22 cellular contexts compared by ENCODE assay signal in the genomic region with DNA sequence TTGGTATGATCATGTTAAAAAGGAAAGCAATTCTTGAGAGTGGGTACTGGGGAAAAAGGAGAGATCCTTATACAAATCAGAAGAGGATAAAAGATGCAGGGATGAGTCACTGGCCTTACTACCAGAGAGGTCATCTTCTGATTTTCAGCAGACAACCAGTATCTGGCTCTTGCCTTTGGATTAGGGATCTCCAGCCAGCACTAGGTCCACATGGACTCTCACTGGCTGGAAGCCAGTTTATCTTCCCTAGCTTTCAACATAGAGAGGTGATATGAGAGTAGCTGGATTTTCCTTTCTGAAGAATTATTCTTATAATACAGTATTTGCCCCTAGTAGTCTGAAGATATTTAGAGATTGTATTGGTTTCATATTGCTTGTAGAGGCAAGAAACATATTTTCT. TPM values are rescaled to one million over a fixed set of nuclear protein-coding genes. Genes with fewer than 3 reads are reported as not detected.
DNase-seq lines count a peak whose midpoint lies in the region; ATAC-seq, FAIRE-seq and TF ChIP-seq lines count a peak whose summit lies in the region.
"Had no signal": no experiment of that assay in that cellular context is flagged by ENCODE, and none has a peak within 500 bp of the region (broad histone marks: within the 10 kb centered on the region; RNA-seq: fewer than 3 reads in every experiment).

No MANE protein-coding gene starts in this region.

- ATAC-seq in left cardiac atrium: peak; percentile 12 to 63
- no peak for ATAC-seq in heart left ventricle
- ATAC-seq: GM23338 had no signal

- no peaks in the 10 kb centered on the region for H3K36me3 Mint-ChIP-seq in immature natural killer cell
- no peaks in the 10 kb centered on the region for H3K36me3 Mint-ChIP-seq in activated naive CD8-positive, alpha-beta T cell treated with anti-CD3 and anti-CD28 coated beads for 36 hours

- TF ChIP-seq POLR2A in heart left ventricle (IDR thresholded peaks at IDR 0.05): no peak

- H3K4me2 ChIP-seq in MM.1S (ENCODE audit: low read depth, low read length): no peak overlapping the region
- H3K4me2 ChIP-seq: GM23338 had no signal

- H3K9me3 ChIP-seq in heart left ventricle (no peaks in the 10 kb centered on the region), small intestine (ENCODE audit: control insufficient read depth, low read depth) (no peaks in the 10 kb centered on the region), MM.1S (replicated peaks; ENCODE audit: insufficient read depth, low read length) (no peaks in the 10 kb centered on the region)
- H3K9me3 ChIP-seq: BE2C, HAP-1, Peyer's patch, SJSA1 had no signal

- H3K27ac Mint-ChIP-seq in immature natural killer cell: no peak overlapping the region
- no peak overlapping the region for H3K27ac Mint-ChIP-seq in activated naive CD8-positive, alpha-beta T cell treated with anti-CD3 and anti-CD28 coated beads for 36 hours
- H3K27ac Mint-ChIP-seq: GM23338 had no signal

- FAIRE-seq in small intestine (lab: Jason Lieb, UNC): no peak

- no peak for DNase-seq in left cardiac atrium
- DNase-seq in heart left ventricle: no peak
- peak; percentile 24 for DNase-seq in M059J (ENCODE audit: low read depth)
- DNase-seq in choroid plexus epithelial cell (ENCODE audit: low read depth): peak; percentile 4
- peak; percentile 20 for DNase-seq in small intestine
- DNase-seq in immature natural killer cell: no peak
- DNase-seq in activated naive CD8-positive, alpha-beta T cell treated with anti-CD3 and anti-CD28 coated beads for 36 hours: no peak
- DNase-seq in MM.1S: no peak
- DNase-seq: BE2C, GDM1, KG1, NCI-H1417 treated with DMSO at 0.1 percent for 48 hours, NCI-H187, NCI-H2107, Peyer's patch had no signal

- peaks cover 0 to 2% (median 0%) of the 10 kb centered on the region in 6 donors for H3K9me3 Mint-ChIP-seq in immature natural killer cell
- H3K9me3 Mint-ChIP-seq in activated naive CD8-positive, alpha-beta T cell treated with anti-CD3 and anti-CD28 coated beads for 36 hours: no peaks in the 10 kb centered on the region
- H3K9me3 Mint-ChIP-seq: GM23338 had no signal

- H3K79me2 ChIP-seq in MM.1S (ENCODE audit: low read length): no peaks in the 10 kb centered on the region

- no peak overlapping the region for H2AFZ ChIP-seq in MM.1S (ENCODE audit: low read length)
- H2AFZ ChIP-seq: GM23338 had no signal

- intact Hi-C loops in left cardiac atrium (cut with DNase I): no loop called here
- intact Hi-C loops in heart left ventricle (cut with DNase I): no loop called here

- H3K27me3 Mint-ChIP-seq in immature natural killer cell (ENCODE audit: low read depth in 3 of 3): peaks cover 5 to 17% (median 8%) of the 10 kb centered on the region in 3 donors
- H3K27me3 Mint-ChIP-seq in activated naive CD8-positive, alpha-beta T cell treated with anti-CD3 and anti-CD28 coated beads for 36 hours: peaks cover 13% of the 10 kb centered on the region

- no peak overlapping the region for H3K9ac ChIP-seq in MM.1S (ENCODE audit: low read length)

- no peaks in the 10 kb centered on the region for H3F3A ChIP-seq in MM.1S (ENCODE audit: insufficient read depth, low read length)

- no peak overlapping the region for H3K4me3 Mint-ChIP-seq in immature natural killer cell
- no peak overlapping the region for H3K4me3 Mint-ChIP-seq in activated naive CD8-positive, alpha-beta T cell treated with anti-CD3 and anti-CD28 coated beads for 36 hours
- H3K4me3 Mint-ChIP-seq: GM23338 had no signal

- no peaks in the 10 kb centered on the region for H3K9me2 ChIP-seq in MM.1S (replicated peaks; ENCODE audit: insufficient read depth, low read length)

- H3K4me3 ChIP-seq in heart left ventricle (no peak overlapping the region), choroid plexus epithelial cell (ENCODE audit: low read depth, low read length) (no peak overlapping the region), small intestine (ENCODE audit: low read depth in 1 of 2, low read length in 2 of 2) (no peak overlapping the region), MM.1S (ENCODE audit: low read length) (no peak overlapping the region)
- H3K4me3 ChIP-seq: GM23338, HAP-1, Peyer's patch, SJSA1 had no signal

- no peaks in the 10 kb centered on the region for H3K4me1 Mint-ChIP-seq in immature natural killer cell
- H3K4me1 Mint-ChIP-seq in activated naive CD8-positive, alpha-beta T cell treated with anti-CD3 and anti-CD28 coated beads for 36 hours: no peaks in the 10 kb centered on the region

- H3K27ac ChIP-seq in heart left ventricle: no peak overlapping the region
- no peak overlapping the region for H3K27ac ChIP-seq in small intestine (ENCODE audit: low read depth in 1 of 2, low read length in 1 of 2)
- no peak overlapping the region for H3K27ac ChIP-seq in MM.1S (ENCODE audit: low read length)
- H3K27ac ChIP-seq: HL-60, Peyer's patch, SJSA1 had no signal

- H3K36me3 ChIP-seq in heart left ventricle: no peaks in the 10 kb centered on the region
- no peaks in the 10 kb centered on the region for H3K36me3 ChIP-seq in small intestine (ENCODE audit: control insufficient read depth in 2 of 2, insufficient read depth in 2 of 2, low read length in 2 of 2)
- no peaks in the 10 kb centered on the region for H3K36me3 ChIP-seq in MM.1S (replicated peaks; ENCODE audit: insufficient read depth, low read length)
- H3K36me3 ChIP-seq: BE2C, HAP-1, Peyer's patch, SJSA1 had no signal

- TF ChIP-seq CTCF in heart left ventricle (IDR thresholded peaks at IDR 0.05) (no peak), choroid plexus epithelial cell (conservative IDR thresholded peaks at IDR 0.05; ENCODE audit: low read depth, low read length) (no peak), MM.1S (IDR thresholded peaks at IDR 0.05; ENCODE audit: low read length) (no peak)

- H3K4me1 ChIP-seq in heart left ventricle: no peaks in the 10 kb centered on the region
- H3K4me1 ChIP-seq in small intestine (ENCODE audit: control insufficient read depth in 2 of 2, insufficient read depth in 1 of 2, low read depth in 1 of 2, low read length in 1 of 2): peaks cover 0 to 4% of the 10 kb centered on the region in 2 donors
- no peaks in the 10 kb centered on the region for H3K4me1 ChIP-seq in MM.1S (ENCODE audit: low read length)
- H3K4me1 ChIP-seq: BE2C, HAP-1, Peyer's patch, SJSA1 had no signal

- H4K20me1 ChIP-seq in MM.1S (ENCODE audit: insufficient read depth, low read length): no peaks in the 10 kb centered on the region

- H3K27me3 ChIP-seq in heart left ventricle (peaks cover 0 to 24% (median 0%) of the 10 kb centered on the region in 9 donors), small intestine (ENCODE audit: control insufficient read depth in 2 of 2, insufficient read depth in 2 of 2, low read length in 2 of 2) (no peaks in the 10 kb centered on the region), MM.1S (replicated peaks; ENCODE audit: insufficient read depth, low read length) (no peaks in the 10 kb centered on the region)
- H3K27me3 ChIP-seq: BE2C, Peyer's patch had no signal

RNA-seq across cellular contexts. Expression of a gene that starts 30.2 kb away (rescaled TPM):
- total RNA-seq in left cardiac atrium (not detected), heart left ventricle (not detected)
- polyA plus RNA-seq in heart left ventricle (not detected), small intestine (1 to 10 TPM in 2 of 3 donors, not detected in 1; 1.1 to 2.2 TPM), immature natural killer cell (10 to 100 TPM; 15.5 to 19.6 (median 15.8) TPM)
- total RNA-seq in M059J (2014; rRNA removed; shearing (Covaris generic)): 0.81 and 2.2 TPM in 2 replicates
- total RNA-seq in activated naive CD8-positive, alpha-beta T cell treated with anti-CD3 and anti-CD28 coated beads for 36 hours: under 1 TPM; 0.06 TPM
- total RNA-seq: HT1080, NCI-H460 had no signal

RNA-seq across cellular contexts. Expression of a gene that starts 53.6 kb away (rescaled TPM):
- total RNA-seq in left cardiac atrium (not detected), heart left ventricle (not detected)
- polyA plus RNA-seq in heart left ventricle (not detected), small intestine (1 to 10 TPM; 1.4 to 3.8 (median 3.1) TPM), immature natural killer cell (not detected)
- total RNA-seq in M059J (2014; rRNA removed; shearing (Covaris generic)): 0.44 TPM in 1 of 2 replicates, not detected in the other
- total RNA-seq in activated naive CD8-positive, alpha-beta T cell treated with anti-CD3 and anti-CD28 coated beads for 36 hours: under 1 TPM in 1 of 2 experiments, not detected in 1; 0.08 TPM
- total RNA-seq: A673, GM23338, HT1080, NCI-H460, SJSA1 had no signal
- polyA plus RNA-seq: GM23338 had no signal

Comparison
In these comparisons a context has a peak if more than half of its experiments do, and no peak if none do; other contexts are left out.
1. ATAC-seq: peak in left cardiac atrium (2 of 2); none in heart left ventricle (0 of 4).
2. DNase-seq: peak in M059J (single experiment), choroid plexus epithelial cell (single experiment) and small intestine (single experiment); none in left cardiac atrium (single experiment), heart left ventricle (0 of 5), immature natural killer cell (0 of 3), activated naive CD8-positive, alpha-beta T cell treated with anti-CD3 and anti-CD28 coated beads for 36 hours (single experiment) and MM.1S (single experiment).